ENCODE assay signal across 22 cellular contexts in genomic region chr10:20778008-20778757, GRCh38.
"Had no signal": no experiment of that assay in that cellular context is flagged by ENCODE, and none has a peak within 500 bp of the region (broad histone marks: within the 10 kb centered on the region; RNA-seq: fewer than 3 reads in every experiment).

No MANE protein-coding gene starts in this region.

- H3K27me3 ChIP-seq: dorsolateral prefrontal cortex, esophagus muscularis mucosa, foreskin keratinocyte, gastroesophageal sphincter, neural progenitor cell, sigmoid colon, stomach, thyroid gland had no signal

- H3K27ac ChIP-seq: dorsolateral prefrontal cortex, esophagus muscularis mucosa, foreskin keratinocyte, gastroesophageal sphincter, neural progenitor cell, parathyroid adenoma, sigmoid colon, stomach, thyroid gland had no signal

- DNase-seq: dorsolateral prefrontal cortex; effector CD8-positive, alpha-beta T cell; endodermal cell; foreskin keratinocyte; hypothalamus; immature natural killer cell; islet precursor cell; kidney glomerular epithelial cell; mesenchymal stem cell; naive thymus-derived CD4-positive, alpha-beta T cell; sigmoid colon; stimulated activated CD4-positive, alpha-beta T cell treated with anti-CD3 and anti-CD28 coated beads, Interleukin-2, amount 100 ng/mL, for 24 hours; stimulated activated CD4-positive, alpha-beta T cell treated with anti-CD3 and anti-CD28 coated beads, Interleukin-4, amount 100 ng/mL, for 24 hours; stimulated activated naive CD4-positive, alpha-beta T cell treated with Interleukin-2 at 50 U/mL for 16 hours; stomach; thyroid gland; trophoblast cell had no signal

- H3K4me3 ChIP-seq: dorsolateral prefrontal cortex, esophagus muscularis mucosa, gastroesophageal sphincter, neural progenitor cell, sigmoid colon, stomach, thyroid gland had no signal

- H3K4me2 ChIP-seq: neural progenitor cell had no signal

- H3K79me2 ChIP-seq: parathyroid adenoma had no signal

- H3K4me1 ChIP-seq: esophagus muscularis mucosa, foreskin keratinocyte, gastroesophageal sphincter, neural progenitor cell, parathyroid adenoma, sigmoid colon, stomach, thyroid gland had no signal

- H3K36me3 ChIP-seq: esophagus muscularis mucosa, gastroesophageal sphincter, neural progenitor cell, sigmoid colon, stomach, thyroid gland had no signal

- H3K9me3 ChIP-seq: esophagus muscularis mucosa, gastroesophageal sphincter, sigmoid colon, stomach, thyroid gland had no signal

- H3K9ac ChIP-seq: neural progenitor cell, parathyroid adenoma had no signal

- H2AFZ ChIP-seq: neural progenitor cell, parathyroid adenoma had no signal

- ATAC-seq: foreskin keratinocyte; gastroesophageal sphincter; naive thymus-derived CD4-positive, alpha-beta T cell; stimulated activated effector memory CD8-positive, alpha-beta T cell treated with anti-CD3 and anti-CD28 coated beads, Interleukin-12 subunit alpha, Interleukin-12 subunit beta, amount 100 ng/mL, for 72 hours had no signal
